ENCODE assay signal across 27 cellular contexts in the genomic region with DNA sequence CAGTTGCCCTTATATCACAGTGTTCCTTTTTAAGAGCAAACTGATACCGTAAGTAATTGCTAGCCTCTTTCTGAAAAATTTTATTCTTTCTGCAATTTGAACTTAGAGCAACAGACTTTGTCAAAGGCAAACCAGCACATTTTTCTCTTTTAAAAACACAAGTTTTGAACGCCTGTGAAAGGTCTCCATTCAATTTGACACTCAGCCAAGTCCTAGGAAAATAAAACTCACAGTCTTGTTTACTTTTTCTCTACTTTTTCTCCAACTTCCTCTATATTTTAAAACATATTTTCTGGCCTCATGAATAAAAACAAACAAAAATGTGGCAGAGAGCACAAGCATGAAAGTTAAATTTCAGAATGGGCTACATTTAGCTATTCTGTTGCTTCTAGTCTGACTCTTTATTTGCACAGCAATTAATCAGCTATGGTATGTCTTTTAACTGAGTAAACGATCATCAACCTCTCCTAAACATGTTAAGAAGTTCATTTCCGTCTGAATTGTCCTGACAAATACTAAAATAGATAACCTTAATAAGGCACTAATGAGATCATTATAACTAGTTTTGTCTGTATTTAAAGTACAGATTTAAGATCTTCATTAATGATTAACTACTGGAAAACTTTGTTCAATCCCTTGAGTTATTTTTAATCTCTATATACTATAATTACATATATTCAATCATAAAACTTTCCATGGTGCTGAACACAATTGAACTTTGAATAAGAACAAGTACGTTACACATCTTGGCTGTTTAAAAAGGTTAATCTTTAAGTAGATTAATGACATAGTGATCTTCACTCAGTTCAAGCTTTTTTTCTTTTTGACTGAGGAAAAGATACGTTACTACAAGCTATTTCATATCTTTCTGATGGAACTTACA.
DNase-seq lines count a peak whose midpoint lies in the region; ATAC-seq, FAIRE-seq and TF ChIP-seq lines count a peak whose summit lies in the region.
"Had no signal": no experiment of that assay in that cellular context is flagged by ENCODE, and none has a peak within 500 bp of the region (broad histone marks: within the 10 kb centered on the region; RNA-seq: fewer than 3 reads in every experiment).

No MANE protein-coding gene starts in this region.

- 0 out of 2 replicates have a peak, but pooled peaks cover 3% of the 10 kb centered on the region for H3K9me2 ChIP-seq in GM23338 (ENCODE audit: insufficient read depth)

- peak overlapping the region; percentile 23; the same call in 1 of the 2 replicates for H3K4me2 ChIP-seq in GM23338

- no peak overlapping the region for H2AFZ ChIP-seq in GM23338

- H3K4me1 ChIP-seq in GM23338 (ENCODE audit: insufficient read depth) (peaks cover 8% of the 10 kb centered on the region), pancreas (peaks cover 7 to 8% (median 7%) of the 10 kb centered on the region in 3 donors)
- H3K4me1 ChIP-seq: psoas muscle had no signal

- no peak for DNase-seq in GM23338 (ENCODE audit: low spot score)
- peak; percentile 20 for DNase-seq in astrocyte of the hippocampus (ENCODE audit: low read depth, low spot score)
- DNase-seq in fibroblast of gingiva (ENCODE audit: low read depth) = peak; percentile 46
- DNase-seq in pancreas = no peak
- no peak for DNase-seq in left ventricle myocardium superior
- DNase-seq in stimulated activated naive B cell treated with anti-CD40 and anti-IgM and Interleukin-4, amounts not matched to agents 10 μg/mL and 1 μg/mL and 100 μg/mL, for 72 hours = no peak
- DNase-seq: activated CD8-positive, alpha-beta memory T cell treated with anti-CD3 and anti-CD28 coated beads, Interleukin-2, amount 50 U/mL, for 48 hours; activated naive CD8-positive, alpha-beta T cell treated with anti-CD3 and anti-CD28 coated beads, Interleukin-2, amount 10 ng/mL, durations not matched to agents 7 days and 5 days; brain microvascular endothelial cell; CD4-positive, alpha-beta memory T cell; dorsolateral prefrontal cortex; IMR-90; left cardiac atrium; MM.1S; NCI-H2227 treated with DMSO at 0.1 percent for 48 hours; psoas muscle; stimulated activated CD4-positive, alpha-beta T cell treated with anti-CD3 and anti-CD28 coated beads, Interleukin-2, amount 100 ng/mL, for 48 hours; T-helper 2 cell; trophoblast cell; WERI-Rb-1 had no signal

- no peaks in the 10 kb centered on the region for H3K36me3 ChIP-seq in GM23338 (ENCODE audit: insufficient read depth)
- H3K36me3 ChIP-seq in pancreas = no peaks in the 10 kb centered on the region
- H3K36me3 ChIP-seq: brain microvascular endothelial cell, esophagus muscularis mucosa, WERI-Rb-1 had no signal

- TF ChIP-seq CTCF in GM23338 (conservative IDR thresholded peaks at IDR 0.05; ENCODE audit: low read depth in 2 of 2) (no peak), pancreas (IDR thresholded peaks at IDR 0.05) (no peak)

- H3K4me1 Mint-ChIP-seq in GM23338 = peaks cover 13% of the 10 kb centered on the region
- peaks cover 3 to 16% of the 10 kb centered on the region in 2 donors for H3K4me1 Mint-ChIP-seq in stimulated activated naive B cell treated with anti-CD40 and anti-IgM and Interleukin-4, amounts not matched to agents 10 μg/mL and 1 μg/mL and 100 μg/mL, for 72 hours
- H3K4me1 Mint-ChIP-seq: activated naive CD8-positive, alpha-beta T cell treated with anti-CD3 and anti-CD28 coated beads, Interleukin-2, amount 10 ng/mL, durations not matched to agents 7 days and 5 days; CD4-positive, alpha-beta memory T cell had no signal

- H3K36me3 Mint-ChIP-seq in GM23338 (ENCODE audit: low read depth) = no peaks in the 10 kb centered on the region
- H3K36me3 Mint-ChIP-seq in stimulated activated naive B cell treated with anti-CD40 and anti-IgM and Interleukin-4, amounts not matched to agents 10 μg/mL and 1 μg/mL and 100 μg/mL, for 72 hours = peaks cover 16 to 20% of the 10 kb centered on the region in 2 donors

- H4K20me1 ChIP-seq in GM23338 (replicated peaks; ENCODE audit: insufficient read depth) = no peaks in the 10 kb centered on the region

- no peak for ATAC-seq in GM23338
- peak in 2 of 4 donors; percentile 72 to 73 for ATAC-seq in pancreas
- no peak for ATAC-seq in HG03342 (IDR thresholded peaks at IDR 0.05; ENCODE audit: unreplicated experiment)
- ATAC-seq in GM21825 (IDR thresholded peaks at IDR 0.05; ENCODE audit: unreplicated experiment) = no peak
- no peak for ATAC-seq in left ventricle myocardium superior
- no peak for ATAC-seq in stimulated activated naive B cell treated with anti-CD40 and anti-IgM and Interleukin-4, amounts not matched to agents 10 μg/mL and 1 μg/mL and 100 μg/mL, for 72 hours (replicated peaks)
- ATAC-seq: left cardiac atrium, psoas muscle had no signal

- H3K9me3 Mint-ChIP-seq in GM23338 = no peaks in the 10 kb centered on the region; the same call in 2 of the 3 replicates
- H3K9me3 Mint-ChIP-seq in stimulated activated naive B cell treated with anti-CD40 and anti-IgM and Interleukin-4, amounts not matched to agents 10 μg/mL and 1 μg/mL and 100 μg/mL, for 72 hours = peaks cover 0 to 5% of the 10 kb centered on the region in 2 donors

- H3K4me3 Mint-ChIP-seq in GM23338 = no peak overlapping the region
- no peak overlapping the region for H3K4me3 Mint-ChIP-seq in stimulated activated naive B cell treated with anti-CD40 and anti-IgM and Interleukin-4, amounts not matched to agents 10 μg/mL and 1 μg/mL and 100 μg/mL, for 72 hours
- H3K4me3 Mint-ChIP-seq: activated naive CD8-positive, alpha-beta T cell treated with anti-CD3 and anti-CD28 coated beads, Interleukin-2, amount 10 ng/mL, durations not matched to agents 7 days and 5 days; CD4-positive, alpha-beta memory T cell; mesothelial cell of epicardium; stimulated activated naive CD8-positive, alpha-beta T cell treated with anti-CD3 and anti-CD28 coated beads, Interleukin-15, Interleukin-2, amounts not matched to agents 100 ng/mL and 50 ng/mL, for 24 hours had no signal

- intact Hi-C loops in pancreas (cut with DNase I) = no loop called here
- intact Hi-C loops in left ventricle myocardium superior (cut with micrococcal nuclease) = no loop called here

- H3K4me3 ChIP-seq in GM23338 (no peak overlapping the region), pancreas (no peak overlapping the region)
- H3K4me3 ChIP-seq: dorsolateral prefrontal cortex, esophagus muscularis mucosa, psoas muscle, skin epidermis had no signal

- H3K27ac ChIP-seq in GM23338 (ENCODE audit: low read depth) = no peak overlapping the region
- H3K27ac ChIP-seq in pancreas = peak overlapping the region in 2 of 4 donors; percentile 9 to 18
- H3K27ac ChIP-seq: brain microvascular endothelial cell, dorsolateral prefrontal cortex, esophagus muscularis mucosa, HL-60, psoas muscle, skin epidermis, WERI-Rb-1 had no signal

- no peaks in the 10 kb centered on the region for H3F3A ChIP-seq in GM23338 (replicated peaks; ENCODE audit: low read depth)

- H3K27me3 ChIP-seq in GM23338 (ENCODE audit: insufficient read depth) (no peaks in the 10 kb centered on the region), pancreas (no peaks in the 10 kb centered on the region)
- H3K27me3 ChIP-seq: brain microvascular endothelial cell, dorsolateral prefrontal cortex, esophagus muscularis mucosa had no signal

- H3K9me3 ChIP-seq in pancreas = no peaks in the 10 kb centered on the region
- H3K9me3 ChIP-seq: esophagus muscularis mucosa, psoas muscle had no signal

- 27 to 29% methylated on average over 6 of the region's 6 CpGs for WGBS in pancreas, 2 donors

- H3K27me3 Mint-ChIP-seq in GM23338 (ENCODE audit: insufficient read depth, low read depth, poor library complexity) = no peaks in the 10 kb centered on the region
- H3K27me3 Mint-ChIP-seq in stimulated activated naive B cell treated with anti-CD40 and anti-IgM and Interleukin-4, amounts not matched to agents 10 μg/mL and 1 μg/mL and 100 μg/mL, for 72 hours = no peaks in the 10 kb centered on the region
- H3K27me3 Mint-ChIP-seq: activated naive CD8-positive, alpha-beta T cell treated with anti-CD3 and anti-CD28 coated beads, Interleukin-2, amount 10 ng/mL, durations not matched to agents 7 days and 5 days; CD4-positive, alpha-beta memory T cell; stimulated activated naive CD8-positive, alpha-beta T cell treated with anti-CD3 and anti-CD28 coated beads, Interleukin-15, Interleukin-2, amounts not matched to agents 100 ng/mL and 50 ng/mL, for 24 hours had no signal

- no peaks in the 10 kb centered on the region for H3K79me2 ChIP-seq in GM23338 (replicated peaks; ENCODE audit: insufficient read depth)

- FAIRE-seq in pancreas (lab: Jason Lieb, UNC) = peak; percentile 67

- no peak overlapping the region for H3K27ac Mint-ChIP-seq in GM23338
- no peak overlapping the region for H3K27ac Mint-ChIP-seq in stimulated activated naive B cell treated with anti-CD40 and anti-IgM and Interleukin-4, amounts not matched to agents 10 μg/mL and 1 μg/mL and 100 μg/mL, for 72 hours
- H3K27ac Mint-ChIP-seq: activated naive CD8-positive, alpha-beta T cell treated with anti-CD3 and anti-CD28 coated beads, Interleukin-2, amount 10 ng/mL, durations not matched to agents 7 days and 5 days; CD4-positive, alpha-beta memory T cell; mesothelial cell of epicardium; stimulated activated naive CD8-positive, alpha-beta T cell treated with anti-CD3 and anti-CD28 coated beads, Interleukin-15, Interleukin-2, amounts not matched to agents 100 ng/mL and 50 ng/mL, for 24 hours had no signal

TF ChIP-seq in GM23338, 12 proteins besides CTCF, POLR2A, EP300 and RAD21:
- TF ChIP-seq CREB1 (CRISPR knock-in tag; IDR thresholded peaks at IDR 0.05; ENCODE audit: low read depth) = no peak
- peak; percentile 57; the same call in 1 of the 2 replicates for TF ChIP-seq NANOG (IDR thresholded peaks at IDR 0.05; ENCODE audit: borderline replicate concordance)

Comparison
In these comparisons a context has a peak if more than half of its experiments do, and no peak if none do; other contexts are left out.
1. DNase-seq: peak in astrocyte of the hippocampus (single experiment) and fibroblast of gingiva (single experiment); none in GM23338 (single experiment), pancreas (0 of 6), left ventricle myocardium superior (single experiment) and stimulated activated naive B cell treated with anti-CD40 and anti-IgM and Interleukin-4, amounts not matched to agents 10 μg/mL and 1 μg/mL and 100 μg/mL, for 72 hours (single experiment).